Comparison of ENCODE assay signal across 30 cellular contexts in genomic region chr2:33047939-33048338, GRCh38.
DNase-seq lines count a peak whose midpoint lies in the region; ATAC-seq, FAIRE-seq and TF ChIP-seq lines count a peak whose summit lies in the region.
"Had no signal": no experiment of that assay in that cellular context is flagged by ENCODE, and none has a peak within 500 bp of the region (broad histone marks: within the 10 kb centered on the region; RNA-seq: fewer than 3 reads in every experiment).

No MANE protein-coding gene starts in this region.

- FAIRE-seq in bronchial epithelial cell (lab: Jason Lieb, UNC) (no peak), GM19239 (lab: Jason Lieb, UNC) (no peak)
- FAIRE-seq: A204.1, D721Med, endothelial cell of umbilical vein, G401.6, H1, HTR-8/SVneo, small intestine had no signal

- H3K9ac ChIP-seq in mammary epithelial cell (ENCODE audit: insufficient read depth, low read length), result no peak overlapping the region

- intact Hi-C loops in mammary epithelial cell (cut with micrococcal nuclease) (no loop called here), MCF 10A (cut with micrococcal nuclease) (no loop called here)

- no peaks in the 10 kb centered on the region for H3K27me3 Mint-ChIP-seq in MCF 10A (ENCODE audit: insufficient read depth, unreplicated experiment)
- H3K27me3 Mint-ChIP-seq: brain; dendritic cell treated with granulocyte-macrophage colony-stimulating factor and Interleukin-4, amounts not matched to agents 40 ng/mL and 50 ng/mL, for 4 days had no signal

- H3K4me1 Mint-ChIP-seq in MCF 10A (ENCODE audit: insufficient read depth, unreplicated experiment), result no peaks in the 10 kb centered on the region
- H3K4me1 Mint-ChIP-seq: activated naive CD4-positive, alpha-beta T cell treated with anti-CD3 and anti-CD28 coated beads, Interleukin-2, amount 50 U/mL, for 24 hours; T-helper 17 cell had no signal

- H3K4me3 Mint-ChIP-seq in MCF 10A (ENCODE audit: unreplicated experiment), result no peak overlapping the region
- H3K4me3 Mint-ChIP-seq: activated naive CD4-positive, alpha-beta T cell treated with anti-CD3 and anti-CD28 coated beads, Interleukin-2, amount 50 U/mL, for 24 hours; activated T-cell treated with anti-CD3 and anti-CD28 coated beads, Interleukin-2, amount 50 U/mL, for 4 hours; brain; dendritic cell treated with granulocyte-macrophage colony-stimulating factor and Interleukin-4, amounts not matched to agents 40 ng/mL and 50 ng/mL, for 4 days; neural crest cell; T-helper 17 cell had no signal

- CTCF ChIA-PET in mammary epithelial cell (lab: Charles Lee; ENCODE audit: low non-redundant PET), result no interaction called here
- CTCF ChIA-PET in MCF 10A (lab: Yijun Ruan, JAX), result interaction anchor here (0.6 to 0.9 kb wide), 3 partner anchors 226 to 774 kb away, joined by 3 read pairs; no protein-coding TSS in a partner anchor

- H3K36me3 Mint-ChIP-seq in MCF 10A (ENCODE audit: insufficient read depth, unreplicated experiment), result no peaks in the 10 kb centered on the region
- H3K36me3 Mint-ChIP-seq: activated naive CD4-positive, alpha-beta T cell treated with anti-CD3 and anti-CD28 coated beads, Interleukin-2, amount 50 U/mL, for 24 hours had no signal

- no peaks in the 10 kb centered on the region for H3K27me3 ChIP-seq in mammary epithelial cell (ENCODE audit: insufficient read depth, low read length)
- H3K27me3 ChIP-seq in bronchial epithelial cell (ENCODE audit: control insufficient read depth, insufficient read depth, low read length), result no peaks in the 10 kb centered on the region
- H3K27me3 ChIP-seq: foreskin keratinocyte, upper lobe of right lung had no signal

- H3K27ac Mint-ChIP-seq in MCF 10A (ENCODE audit: low read depth, unreplicated experiment), result no peak overlapping the region
- H3K27ac Mint-ChIP-seq: activated naive CD4-positive, alpha-beta T cell treated with anti-CD3 and anti-CD28 coated beads, Interleukin-2, amount 50 U/mL, for 24 hours; dendritic cell treated with granulocyte-macrophage colony-stimulating factor and Interleukin-4, amounts not matched to agents 40 ng/mL and 50 ng/mL, for 4 days; T-helper 17 cell had no signal

- ATAC-seq in GM18519 (IDR thresholded peaks at IDR 0.05; ENCODE audit: low FRiP score, unreplicated experiment) (no peak), HG03520 (IDR thresholded peaks at IDR 0.05; ENCODE audit: unreplicated experiment) (no peak)
- ATAC-seq: activated T-cell treated with anti-CD3 and anti-CD28 coated beads, Interleukin-2, amount 50 U/mL, for 4 hours; foreskin keratinocyte; T-helper 17 cell; upper lobe of right lung had no signal

- no TSS peak for BruUV-seq in mammary epithelial cell (replicated peaks; lab: Mats Ljungman, UMichigan)
- no TSS peak for BruUV-seq in MCF 10A (replicated peaks; lab: Mats Ljungman, UMichigan)

- no peaks in the 10 kb centered on the region for H4K20me1 ChIP-seq in mammary epithelial cell (ENCODE audit: insufficient read depth, low read length)

- peak; percentile 17 for DNase-seq in mammary epithelial cell
- DNase-seq in MCF 10A (ENCODE audit: unreplicated experiment), result no peak
- DNase-seq in NCI-H526 treated with DMSO at 0.1 percent for 48 hours (lab: John Stamatoyannopoulos, UW), result peak; percentile 27
- DNase-seq in bronchial epithelial cell (ENCODE audit: low read depth), result peak; percentile 34
- DNase-seq in globus pallidus (ENCODE audit: low spot score), result no peak
- no peak for DNase-seq in GM19239 (ENCODE audit: insufficient read length, low spot score)
- DNase-seq: activated CD4-positive, CD25-positive, alpha-beta regulatory T cell; activated T-cell treated with anti-CD3 and anti-CD28 coated beads, Interleukin-2, amount 50 U/mL, for 4 hours; C1 segment of cervical spinal cord; foreskin keratinocyte; midbrain; NCI-H146; NCI-H510A; SHP77 treated with DMSO at 0.1 percent for 48 hours; small intestine; stimulated activated CD4-positive, alpha-beta T cell treated with anti-CD3 and anti-CD28 coated beads, Interleukin-4, amount 100 ng/mL, for 1 hour; T-helper 17 cell; upper lobe of right lung had no signal

- POLR2A ChIA-PET in MCF 10A (lab: Yijun Ruan, JAX), result no interaction called here

- no peaks in the 10 kb centered on the region for H3K4me1 ChIP-seq in mammary epithelial cell (ENCODE audit: insufficient read depth, low read length)
- H3K4me1 ChIP-seq: foreskin keratinocyte, upper lobe of right lung had no signal

- no peaks in the 10 kb centered on the region for H3K79me2 ChIP-seq in mammary epithelial cell (ENCODE audit: insufficient read depth, low read length)

- no peaks in the 10 kb centered on the region for H3K9me3 Mint-ChIP-seq in MCF 10A (ENCODE audit: unreplicated experiment)
- H3K9me3 Mint-ChIP-seq: activated naive CD4-positive, alpha-beta T cell treated with anti-CD3 and anti-CD28 coated beads, Interleukin-2, amount 50 U/mL, for 24 hours; activated T-cell treated with anti-CD3 and anti-CD28 coated beads, Interleukin-2, amount 50 U/mL, for 4 hours; dendritic cell treated with granulocyte-macrophage colony-stimulating factor and Interleukin-4, amounts not matched to agents 40 ng/mL and 50 ng/mL, for 4 days had no signal

- no peaks in the 10 kb centered on the region for H3K9me3 ChIP-seq in mammary epithelial cell (replicated peaks; ENCODE audit: insufficient read depth, low read length)
- H3K9me3 ChIP-seq: upper lobe of right lung had no signal

- H3K36me3 ChIP-seq in mammary epithelial cell (ENCODE audit: insufficient read depth, low read length) (no peaks in the 10 kb centered on the region), bronchial epithelial cell (ENCODE audit: control insufficient read depth, insufficient read depth, low read length) (no peaks in the 10 kb centered on the region)
- H3K36me3 ChIP-seq: upper lobe of right lung had no signal

- dilution Hi-C loops in mammary epithelial cell (cut with HindIII; ENCODE audit: low sequenced_read_pairs), result no loop called here

- no peak overlapping the region for H3K4me2 ChIP-seq in mammary epithelial cell (ENCODE audit: insufficient read depth, low read depth, low read length)

- in situ Hi-C loops in mammary epithelial cell (cut with MboI; ENCODE audit: low sequenced_read_pairs in 2 of 2), result loop anchor here (25.0 kb wide), 1 partner anchor 539 kb away; the partner anchor contains the start of gene FAM98A (in 2 of the 2)

- TF ChIP-seq CTCF in mammary epithelial cell (conservative IDR thresholded peaks at IDR 0.05 in 1 of 2, IDR thresholded peaks at IDR 0.05 in 1 of 2; ENCODE audit: extremely low read depth in 1 of 2, insufficient read depth in 1 of 2, low read depth in 1 of 2, low read length in 2 of 2) (no peak), MCF 10A (IDR thresholded peaks at IDR 0.05; ENCODE audit: unreplicated experiment) (no peak), bronchial epithelial cell (IDR thresholded peaks at IDR 0.05; ENCODE audit: insufficient read depth, low read length, severe bottlenecking) (no peak)

- H3K27ac ChIP-seq in mammary epithelial cell (ENCODE audit: insufficient read depth, low read depth, low read length), result no peak overlapping the region
- H3K27ac ChIP-seq: foreskin keratinocyte, upper lobe of right lung had no signal

- H2AFZ ChIP-seq in mammary epithelial cell (ENCODE audit: low read depth, low read length), result peak overlapping the region; percentile 27

- no peak overlapping the region for H3K4me3 ChIP-seq in mammary epithelial cell (replicated peaks in 1 of 3; ENCODE audit: insufficient read depth in 1 of 3, low read depth in 2 of 3, low read length in 3 of 3)
- no peak overlapping the region for H3K4me3 ChIP-seq in bronchial epithelial cell (ENCODE audit: low read depth, low read length)
- H3K4me3 ChIP-seq: upper lobe of right lung had no signal

- WGBS in mammary epithelial cell (ENCODE audit: low coverage, missing lambda C conversion rate), result 8% methylated on average over 2 of the region's 2 CpGs

Comparison
In these comparisons a context has a peak if more than half of its experiments do, and no peak if none do; other contexts are left out.
1. DNase-seq: peak in mammary epithelial cell (single experiment), NCI-H526 treated with DMSO at 0.1 percent for 48 hours (single experiment) and bronchial epithelial cell (single experiment); none in MCF 10A (single experiment), globus pallidus (single experiment) and GM19239 (single experiment).